ENCODE assay signal across 12 cellular contexts in genomic region chr9:104836767-104837166, GRCh38.
A peak's percentile ranks its signal among the peaks of the same experiment; 100 is the strongest.
DNase-seq lines count a peak whose midpoint lies in the region; ATAC-seq and TF ChIP-seq lines count a peak whose summit lies in the region.
"Had no signal": no experiment of that assay in that cellular context is flagged by ENCODE, and none has a peak within 500 bp of the region (broad histone marks: within the 10 kb centered on the region; RNA-seq: fewer than 3 reads in every experiment).

No MANE protein-coding gene starts in this region.

- DNase-seq in left ventricle myocardium inferior: no peak
- DNase-seq in right atrium auricular region (ENCODE audit: low spot score): no peak
- DNase-seq in endodermal cell: peak; percentile 46
- no peak for DNase-seq in upper lobe of right lung
- no peak for DNase-seq in stimulated activated naive CD8-positive, alpha-beta T cell treated with anti-CD3 and anti-CD28 coated beads, Interleukin-15, Interleukin-2, amounts not matched to agents 100 U/mL and 50 U/mL, for 24 hours
- no peak for DNase-seq in T1000 (lab: John Stamatoyannopoulos, UW)
- DNase-seq: MG63, NCI-H1694 treated with DMSO at 0.1 percent for 48 hours, NCI-H2171 had no signal

- intact Hi-C loops in left ventricle myocardium inferior (cut with micrococcal nuclease) (no loop called here), upper lobe of right lung (cut with DNase I) (no loop called here)

- H3K9me3 ChIP-seq in left ventricle myocardium inferior (replicated peaks) (no peaks in the 10 kb centered on the region), right atrium auricular region (no peaks in the 10 kb centered on the region), endodermal cell (ENCODE audit: control insufficient read depth, low read length) (no peaks in the 10 kb centered on the region), neural cell (ENCODE audit: low read length) (no peaks in the 10 kb centered on the region), upper lobe of right lung (no peaks in the 10 kb centered on the region)
- H3K9me3 ChIP-seq: MG63 had no signal

- H3K9ac ChIP-seq in endodermal cell (ENCODE audit: extremely low read depth, low read length, poor library complexity, severe bottlenecking) (no peak overlapping the region), neural cell (ENCODE audit: low read length) (peak overlapping the region; percentile 40)

- H3K4me1 Mint-ChIP-seq in endodermal cell: peaks cover 11% of the 10 kb centered on the region

- H3K9me2 ChIP-seq in neural cell (ENCODE audit: insufficient read depth, low read length): no peaks in the 10 kb centered on the region

- H3K4me1 ChIP-seq in left ventricle myocardium inferior: peaks cover 22% of the 10 kb centered on the region
- H3K4me1 ChIP-seq in right atrium auricular region: peaks cover 0 to 19% of the 10 kb centered on the region in 2 donors
- H3K4me1 ChIP-seq in endodermal cell (ENCODE audit: control insufficient read depth, insufficient read depth, low read length): no peaks in the 10 kb centered on the region
- H3K4me1 ChIP-seq in upper lobe of right lung: peaks cover 21% of the 10 kb centered on the region

- H3K36me3 ChIP-seq in left ventricle myocardium inferior (peaks cover 76% of the 10 kb centered on the region), right atrium auricular region (peaks cover 84% of the 10 kb centered on the region), endodermal cell (ENCODE audit: control insufficient read depth, insufficient read depth, low read length) (peaks cover 93% of the 10 kb centered on the region), neural cell (ENCODE audit: insufficient read depth, low read length) (no peaks in the 10 kb centered on the region), upper lobe of right lung (peaks cover 96% of the 10 kb centered on the region)
- H3K36me3 ChIP-seq: MG63 had no signal

- no peaks in the 10 kb centered on the region for H4K20me1 ChIP-seq in neural cell (ENCODE audit: insufficient read depth)

- no peak for TF ChIP-seq EP300 in neural cell (conservative IDR thresholded peaks at IDR 0.05; ENCODE audit: poor library complexity, severe bottlenecking)

- H3K4me3 ChIP-seq in left ventricle myocardium inferior (no peak overlapping the region), right atrium auricular region (no peak overlapping the region), endodermal cell (ENCODE audit: low read length) (no peak overlapping the region), neural cell (ENCODE audit: low read length) (peak overlapping the region; percentile 7), upper lobe of right lung (no peak overlapping the region)
- H3K4me3 ChIP-seq: MG63 had no signal

- no peak overlapping the region for H3K4me2 ChIP-seq in neural cell (ENCODE audit: low read length)

- no peak overlapping the region for H3K27ac Mint-ChIP-seq in endodermal cell

- peaks cover 58% of the 10 kb centered on the region for H3K36me3 Mint-ChIP-seq in endodermal cell (ENCODE audit: low read depth)

- TF ChIP-seq RAD21 in neural cell (conservative IDR thresholded peaks at IDR 0.05): no peak

- no peaks in the 10 kb centered on the region for H3F3A ChIP-seq in neural cell (ENCODE audit: insufficient read depth, low read length, poor library complexity, severe bottlenecking)

- H3K79me2 ChIP-seq in neural cell (replicated peaks; ENCODE audit: insufficient read depth, low read length): no peaks in the 10 kb centered on the region

- whole genome bisulfite sequencing in endodermal cell (ENCODE audit: insufficient coverage in 1 of 2, insufficient read length in 1 of 2), 2 experiments: 95 to 100% methylated on average over 2 to 4 of the region's 4 CpGs

- H3K27me3 ChIP-seq in left ventricle myocardium inferior (ENCODE audit: low read depth): no peaks in the 10 kb centered on the region
- H3K27me3 ChIP-seq in right atrium auricular region: no peaks in the 10 kb centered on the region
- no peaks in the 10 kb centered on the region for H3K27me3 ChIP-seq in endodermal cell (ENCODE audit: control insufficient read depth, insufficient read depth, low read length, poor library complexity, severe bottlenecking)
- no peaks in the 10 kb centered on the region for H3K27me3 ChIP-seq in neural cell (ENCODE audit: insufficient read depth, low read depth, low read length)
- no peaks in the 10 kb centered on the region for H3K27me3 ChIP-seq in upper lobe of right lung
- H3K27me3 ChIP-seq: MG63 had no signal

- no peak for TF ChIP-seq CTCF in left ventricle myocardium inferior (IDR thresholded peaks at IDR 0.05; ENCODE audit: borderline replicate concordance)
- TF ChIP-seq CTCF in right atrium auricular region (IDR thresholded peaks at IDR 0.05): no peak
- no peak for TF ChIP-seq CTCF in endodermal cell (conservative IDR thresholded peaks at IDR 0.05)
- no peak for TF ChIP-seq CTCF in neural cell (IDR thresholded peaks at IDR 0.05; ENCODE audit: poor library complexity, severe bottlenecking)
- TF ChIP-seq CTCF in upper lobe of right lung (IDR thresholded peaks at IDR 0.05): no peak

- no peak overlapping the region for H2AFZ ChIP-seq in neural cell (ENCODE audit: low read depth, low read length)

- ATAC-seq in upper lobe of right lung (peak; percentile 26), GM19324 (IDR thresholded peaks at IDR 0.05; ENCODE audit: low FRiP score, unreplicated experiment) (no peak)
- no peak for ATAC-seq in stimulated activated naive CD8-positive, alpha-beta T cell treated with anti-CD3 and anti-CD28 coated beads, Interleukin-15, Interleukin-2, amounts not matched to agents 100 U/mL and 50 U/mL, for 24 hours
- ATAC-seq: HCT116 had no signal

- H3K27ac ChIP-seq in left ventricle myocardium inferior (replicated peaks): peak overlapping the region; percentile 66
- no peak overlapping the region for H3K27ac ChIP-seq in right atrium auricular region
- no peak overlapping the region for H3K27ac ChIP-seq in endodermal cell (ENCODE audit: low read depth, low read length)
- peak overlapping the region; percentile 56 for H3K27ac ChIP-seq in neural cell (ENCODE audit: low read length)
- H3K27ac ChIP-seq in upper lobe of right lung: peak overlapping the region; percentile 6

- H3K4me3 Mint-ChIP-seq in endodermal cell: no peak overlapping the region

- H3K9me3 Mint-ChIP-seq in endodermal cell: no peaks in the 10 kb centered on the region

- H3K27me3 Mint-ChIP-seq in endodermal cell (ENCODE audit: insufficient read depth): no peaks in the 10 kb centered on the region

TF ChIP-seq in neural cell, 6 proteins besides CTCF, POLR2A, EP300 and RAD21:
- TF ChIP-seq MXI1 (conservative IDR thresholded peaks at IDR 0.05; ENCODE audit: poor library complexity, severe bottlenecking) (no peak), REST (IDR thresholded peaks at IDR 0.05; ENCODE audit: borderline replicate concordance) (no peak), SMC3 (conservative IDR thresholded peaks at IDR 0.05; ENCODE audit: poor library complexity) (no peak), EZH2 (IDR thresholded peaks at IDR 0.05; ENCODE audit: borderline replicate concordance, insufficient read depth, low read length, poor library complexity, severe bottlenecking) (no peak), TAF1 (IDR thresholded peaks at IDR 0.05; ENCODE audit: low read depth) (no peak), POLR2AphosphoS5 (IDR thresholded peaks at IDR 0.05) (no peak)

Comparison
In these comparisons a context has a peak if more than half of its experiments do, and no peak if none do; other contexts are left out.
1. H3K27ac ChIP-seq: peak in left ventricle myocardium inferior (single experiment), neural cell (single experiment) and upper lobe of right lung (single experiment); none in right atrium auricular region (0 of 2) and endodermal cell (single experiment).